ENCODE assay signal across 20 cellular contexts in genomic region chr12:67999244-67999643, GRCh38. TPM values are rescaled to one million over a fixed set of nuclear protein-coding genes. Genes with fewer than 3 reads are reported as not detected.
A peak's percentile ranks its signal among the peaks of the same experiment; 100 is the strongest.
DNase-seq lines count a peak whose midpoint lies in the region; ATAC-seq and TF ChIP-seq lines count a peak whose summit lies in the region.
"Had no signal": no experiment of that assay in that cellular context is flagged by ENCODE, and none has a peak within 500 bp of the region (broad histone marks: within the 10 kb centered on the region; RNA-seq: fewer than 3 reads in every experiment).

No MANE protein-coding gene starts in this region.

- no peaks in the 10 kb centered on the region for H3K9me3 Mint-ChIP-seq in CD8-positive, alpha-beta T cell
- H3K9me3 Mint-ChIP-seq in memory B cell = no peaks in the 10 kb centered on the region
- no peaks in the 10 kb centered on the region for H3K9me3 Mint-ChIP-seq in stimulated activated memory B cell treated with anti-CD40 and anti-IgM and Interleukin-4, amounts not matched to agents 10 μg/mL and 1 μg/mL and 100 μg/mL, for 72 hours
- H3K9me3 Mint-ChIP-seq: CD4-positive, alpha-beta memory T cell had no signal

- no peak for TF ChIP-seq CTCF in CD8-positive, alpha-beta T cell (IDR thresholded peaks at IDR 0.05)

- CTCF ChIA-PET in CD8-positive, alpha-beta T cell (lab: Charles Lee) = interaction anchor here (0.5 to 1.0 kb wide), 2 partner anchors 9 kb away, joined by 4 read pairs; no protein-coding TSS in a partner anchor

- H3K9me3 ChIP-seq in CD8-positive, alpha-beta T cell (ENCODE audit: low read length) = no peaks in the 10 kb centered on the region
- H3K9me3 ChIP-seq: A549, Caco-2 had no signal

- no peaks in the 10 kb centered on the region for H3K36me3 ChIP-seq in CD8-positive, alpha-beta T cell (ENCODE audit: insufficient read depth, low read length)

- no peaks in the 10 kb centered on the region for H3K27me3 Mint-ChIP-seq in CD8-positive, alpha-beta T cell (ENCODE audit: low read depth)
- H3K27me3 Mint-ChIP-seq in memory B cell = no peaks in the 10 kb centered on the region
- H3K27me3 Mint-ChIP-seq in stimulated activated memory B cell treated with anti-CD40 and anti-IgM and Interleukin-4, amounts not matched to agents 10 μg/mL and 1 μg/mL and 100 μg/mL, for 72 hours = no peaks in the 10 kb centered on the region
- H3K27me3 Mint-ChIP-seq: CD4-positive, alpha-beta memory T cell had no signal

- peaks cover 6% of the 10 kb centered on the region for H3K4me1 ChIP-seq in CD8-positive, alpha-beta T cell (ENCODE audit: insufficient read depth, low read length)
- H3K4me1 ChIP-seq: A549, Caco-2 had no signal

- H3K27ac Mint-ChIP-seq in CD8-positive, alpha-beta T cell = peak overlapping the region; percentile 7
- H3K27ac Mint-ChIP-seq in memory B cell = peak overlapping the region; percentile 4
- peak overlapping the region; percentile 63 for H3K27ac Mint-ChIP-seq in stimulated activated memory B cell treated with anti-CD40 and anti-IgM and Interleukin-4, amounts not matched to agents 10 μg/mL and 1 μg/mL and 100 μg/mL, for 72 hours
- H3K27ac Mint-ChIP-seq: GM23338, H9, HFFc6 had no signal

- H3K4me1 Mint-ChIP-seq in CD8-positive, alpha-beta T cell (ENCODE audit: low read depth) = peaks cover 30% of the 10 kb centered on the region
- peaks cover 13% of the 10 kb centered on the region for H3K4me1 Mint-ChIP-seq in memory B cell
- peaks cover 35% of the 10 kb centered on the region for H3K4me1 Mint-ChIP-seq in stimulated activated memory B cell treated with anti-CD40 and anti-IgM and Interleukin-4, amounts not matched to agents 10 μg/mL and 1 μg/mL and 100 μg/mL, for 72 hours
- H3K4me1 Mint-ChIP-seq: GM23338, H9 had no signal

- intact Hi-C loops in CD8-positive, alpha-beta T cell (cut with DNase I, micrococcal nuclease) = loop anchor here in 1 of 2 experiments (2.0 kb wide), 1 partner anchor 14 kb away; no protein-coding TSS in a partner anchor

- no peak overlapping the region for H3K4me3 Mint-ChIP-seq in CD8-positive, alpha-beta T cell
- H3K4me3 Mint-ChIP-seq in memory B cell = no peak overlapping the region
- H3K4me3 Mint-ChIP-seq in stimulated activated memory B cell treated with anti-CD40 and anti-IgM and Interleukin-4, amounts not matched to agents 10 μg/mL and 1 μg/mL and 100 μg/mL, for 72 hours = no peak overlapping the region
- H3K4me3 Mint-ChIP-seq: CD4-positive, alpha-beta memory T cell; GM23338; H9; HFFc6 had no signal

- no peaks in the 10 kb centered on the region for H3K27me3 ChIP-seq in CD8-positive, alpha-beta T cell (ENCODE audit: insufficient read depth, low read length)

- no peak for ATAC-seq in CD8-positive, alpha-beta T cell
- ATAC-seq in memory B cell (ENCODE audit: low read depth) = no peak
- no peak for ATAC-seq in stimulated activated memory B cell treated with anti-CD40 and anti-IgM and Interleukin-4, amounts not matched to agents 10 μg/mL and 1 μg/mL and 100 μg/mL, for 72 hours
- ATAC-seq in HG03135 (IDR thresholded peaks at IDR 0.05; ENCODE audit: unreplicated experiment) = no peak
- ATAC-seq: A549, GM23338 had no signal

- DNase-seq in CD8-positive, alpha-beta T cell = no peak
- DNase-seq in LHCN-M2 (ENCODE audit: low read depth) = peak; percentile 41
- no peak for DNase-seq in memory B cell (ENCODE audit: low spot score in 2 of 2)
- no peak for DNase-seq in substantia nigra (lab: John Stamatoyannopoulos, UW)
- no peak for DNase-seq in NCI-H524 (lab: John Stamatoyannopoulos, UW)
- DNase-seq: 8988T; ACHN; C1 segment of cervical spinal cord; Caco-2; CD4-positive, alpha-beta memory T cell; DMS153; DND-41; H9; HFFc6 had no signal

- H3K4me3 ChIP-seq in CD8-positive, alpha-beta T cell (ENCODE audit: low read depth, low read length) = no peak overlapping the region
- H3K4me3 ChIP-seq: A549, GM23338 had no signal

- POLR2A ChIA-PET in CD8-positive, alpha-beta T cell (lab: Charles Lee) = interaction anchor here (1.0 kb wide), 1 partner anchor 9 kb away, joined by 3 read pairs; no protein-coding TSS in a partner anchor

- no peak overlapping the region for H3K27ac ChIP-seq in CD8-positive, alpha-beta T cell (ENCODE audit: low read depth, low read length)
- H3K27ac ChIP-seq in substantia nigra (ENCODE audit: low read depth, low read length, poor library complexity, severe bottlenecking) = no peak overlapping the region
- H3K27ac ChIP-seq: A549 had no signal

- peaks cover 13% of the 10 kb centered on the region for H3K36me3 Mint-ChIP-seq in CD8-positive, alpha-beta T cell
- peaks cover 17% of the 10 kb centered on the region for H3K36me3 Mint-ChIP-seq in memory B cell
- H3K36me3 Mint-ChIP-seq in stimulated activated memory B cell treated with anti-CD40 and anti-IgM and Interleukin-4, amounts not matched to agents 10 μg/mL and 1 μg/mL and 100 μg/mL, for 72 hours = peaks cover 10% of the 10 kb centered on the region

RNA-seq across cellular contexts. Expression of gene IFNG-AS1, which starts 10.0 kb away (rescaled TPM):
- total RNA-seq in CD8-positive, alpha-beta T cell = 1 to 10 TPM; 2.1 to 3.0 TPM
- total RNA-seq in LHCN-M2 (2014; rRNA removed) = not detected in 2 replicates
- not detected for polyA plus RNA-seq in LHCN-M2 (2012)
- total RNA-seq: Caco-2, GM23338, H4, H9, HFFc6 had no signal
- polyA plus RNA-seq: A549, BJ, GM23338 had no signal

Comparison
In these comparisons a context has a peak if more than half of its experiments do, and no peak if none do; other contexts are left out.
1. H3K27ac Mint-ChIP-seq: peak in every context shown above with its lines; median percentile 63 in stimulated activated memory B cell treated with anti-CD40 and anti-IgM and Interleukin-4, amounts not matched to agents 10 μg/mL and 1 μg/mL and 100 μg/mL, for 72 hours; 7 in CD8-positive, alpha-beta T cell; 4 in memory B cell.